In the genomic region with DNA sequence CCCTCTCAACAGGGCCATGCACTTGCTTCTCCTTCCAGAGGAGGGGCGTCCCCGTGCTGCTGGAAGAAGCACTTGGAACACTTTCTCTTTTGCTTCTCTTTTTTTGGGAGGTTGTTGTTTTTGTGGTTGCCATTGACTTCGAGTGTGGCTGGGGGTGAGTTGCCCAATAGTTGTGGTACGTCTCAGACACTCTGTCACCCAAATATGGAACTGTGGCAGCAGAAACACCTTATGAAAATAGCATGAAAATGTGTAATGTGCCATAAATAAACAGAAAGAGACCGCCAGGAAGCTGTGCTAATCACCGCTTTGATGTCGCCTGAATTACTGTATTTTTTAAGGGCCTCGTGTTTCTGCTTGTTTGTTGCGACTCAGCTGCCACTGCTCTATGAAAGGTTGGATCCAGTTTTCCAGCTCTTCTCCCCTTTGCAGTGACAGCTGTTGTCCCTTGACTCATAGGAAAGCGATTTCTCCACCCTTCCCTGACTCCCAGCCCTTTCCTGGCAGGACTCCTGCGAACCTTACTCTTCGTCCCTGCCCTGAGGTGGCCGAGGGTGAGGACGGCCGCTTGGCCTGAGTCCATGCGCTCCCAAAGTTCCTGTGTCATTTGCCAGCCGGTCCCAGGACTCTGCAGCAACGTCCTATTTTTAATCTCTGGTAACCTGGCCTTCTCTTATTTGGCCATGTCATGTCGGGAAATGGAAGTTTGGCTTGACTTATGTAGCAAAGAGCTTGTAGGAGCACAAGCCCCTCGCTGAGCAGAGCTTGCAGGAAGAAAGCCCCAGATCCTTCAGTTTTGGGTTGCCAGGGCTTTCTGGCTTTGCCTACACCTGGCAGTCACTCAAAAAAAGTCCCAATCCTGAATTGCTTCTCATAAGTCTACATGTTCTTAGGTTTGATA, we compare ENCODE assay signal across 8 cellular contexts.
A peak's percentile ranks its signal among the peaks of the same experiment; 100 is the strongest.
DNase-seq lines count a peak whose midpoint lies in the region; ATAC-seq, FAIRE-seq and TF ChIP-seq lines count a peak whose summit lies in the region.

No MANE protein-coding gene starts in this region.

- H3K4me3 ChIP-seq in fibroblast of mammary gland (ENCODE audit: control insufficient read depth, low read depth, low read length): no peak overlapping the region

- peak; percentile 63 for FAIRE-seq in GM12891 (lab: Jason Lieb, UNC)

- DNase-seq in GM12891 (ENCODE audit: insufficient read length, low spot score) (no peak), OCI-M1 (lab: John Stamatoyannopoulos, UW) (peak; percentile 70), fibroblast of mammary gland (ENCODE audit: low read depth) (peak; percentile 34), pons (ENCODE audit: low spot score) (peak; percentile 54), NCI-H1417 (lab: John Stamatoyannopoulos, UW) (no peak), NCI-H774 (lab: John Stamatoyannopoulos, UW) (no peak), germinal center (ENCODE audit: low spot score) (no peak)

- no peak for TF ChIP-seq CTCF in fibroblast of mammary gland (conservative IDR thresholded peaks at IDR 0.05; ENCODE audit: control insufficient read depth, insufficient read depth, low read depth, low read length)

- no peak for ATAC-seq in GM18498 (IDR thresholded peaks at IDR 0.05; ENCODE audit: unreplicated experiment)

- no peak for TF ChIP-seq POLR2A in GM12891 (IDR thresholded peaks at IDR 0.05; ENCODE audit: low read depth, low read length)

TF ChIP-seq in GM12891, 5 proteins besides CTCF, POLR2A, EP300 and RAD21:
- no peak for TF ChIP-seq POU2F2 (IDR thresholded peaks at IDR 0.05; ENCODE audit: low read depth, low read length)
- TF ChIP-seq POLR2AphosphoS5 (IDR thresholded peaks at IDR 0.05; ENCODE audit: low read depth, low read length): no peak
- TF ChIP-seq PAX5 (IDR thresholded peaks at IDR 0.05; ENCODE audit: insufficient read depth, low read length, severe bottlenecking): no peak
- no peak for TF ChIP-seq SPI1 (IDR thresholded peaks at IDR 0.05; ENCODE audit: low read depth, low read length)
- no peak for TF ChIP-seq TAF1 (IDR thresholded peaks at IDR 0.05; ENCODE audit: low read depth, low read length)

Comparison
In these comparisons a context has a peak if more than half of its experiments do, and no peak if none do; other contexts are left out.
1. DNase-seq: peak in OCI-M1 (single experiment), fibroblast of mammary gland (single experiment) and pons (single experiment); none in GM12891 (single experiment), NCI-H1417 (0 of 3), NCI-H774 (single experiment) and germinal center (single experiment).